In genomic region chr11:105181521-105181920, GRCh38 we compare ENCODE assay signal across 16 cellular contexts. TPM values are rescaled to one million over a fixed set of nuclear protein-coding genes. Genes with fewer than 3 reads are reported as not detected.
DNase-seq lines count a peak whose midpoint lies in the region; ATAC-seq and TF ChIP-seq lines count a peak whose summit lies in the region.
"Had no signal": no experiment of that assay in that cellular context is flagged by ENCODE, and none has a peak within 500 bp of the region (broad histone marks: within the 10 kb centered on the region; RNA-seq: fewer than 3 reads in every experiment).

No MANE protein-coding gene starts in this region.

- H3K4me2 ChIP-seq in OCI-LY3 (ENCODE audit: low read length) (peak overlapping the region; percentile 58), fibroblast of lung (ENCODE audit: extremely low read depth, insufficient read depth, low read length) (no peak overlapping the region)

- H3K27ac ChIP-seq in OCI-LY3 (ENCODE audit: low read length) (peak overlapping the region; percentile 77), fibroblast of lung (ENCODE audit: insufficient read depth, low read length) (no peak overlapping the region), neutrophil (peak overlapping the region; percentile 89)
- H3K27ac ChIP-seq: parathyroid adenoma had no signal

- ATAC-seq in GM21390 (IDR thresholded peaks at IDR 0.05; ENCODE audit: unreplicated experiment): no peak

- no peaks in the 10 kb centered on the region for H3K27me3 ChIP-seq in OCI-LY3 (ENCODE audit: low read depth, low read length)
- no peaks in the 10 kb centered on the region for H3K27me3 ChIP-seq in fibroblast of lung (ENCODE audit: control insufficient read depth, insufficient read depth, low read length)
- no peaks in the 10 kb centered on the region for H3K27me3 ChIP-seq in neutrophil

- no peaks in the 10 kb centered on the region for H3K36me3 ChIP-seq in OCI-LY3 (replicated peaks; ENCODE audit: low read depth, low read length)
- H3K36me3 ChIP-seq in fibroblast of lung (ENCODE audit: control insufficient read depth, insufficient read depth, low read length): no peaks in the 10 kb centered on the region
- H3K36me3 ChIP-seq in neutrophil: no peaks in the 10 kb centered on the region

- DNase-seq in GF-D8 (lab: John Stamatoyannopoulos, UW) (peak; percentile 99), fibroblast of lung (ENCODE audit: low read depth in 2 of 2) (peak; percentile 13 to 70), foreskin melanocyte (no peak), NCI-H2107 treated with DMSO at 0.1 percent for 48 hours (lab: John Stamatoyannopoulos, UW; ENCODE audit: unreplicated experiment) (no peak)
- DNase-seq in activated CD8-positive, alpha-beta memory T cell treated with anti-CD3 and anti-CD28 coated beads for 24 hours: no peak
- DNase-seq: activated CD4-positive, alpha-beta memory T cell treated with anti-CD3 and anti-CD28 coated beads, Interleukin-2, amount 10 ng/mL, durations not matched to agents 7 days and 5 days; CD8-positive, alpha-beta memory T cell; NCI-H1092; NK-92 treated with Interleukin-12 subunit alpha and Interleukin-12 subunit beta, amount 100 ng/mL, for 24 hours had no signal

- H3K4me3 ChIP-seq in OCI-LY3 (ENCODE audit: low read length) (no peak overlapping the region), fibroblast of lung (replicated peaks in 1 of 4; ENCODE audit: control extremely low read depth in 1 of 4, insufficient read depth in 1 of 4, low read depth in 3 of 4, low read length in 4 of 4) (no peak overlapping the region), neutrophil (ENCODE audit: low read depth in 1 of 2, low read length in 1 of 2) (peak overlapping the region; percentile 12 to 45)

- no peak for TF ChIP-seq CTCF in OCI-LY3 (IDR thresholded peaks at IDR 0.05; ENCODE audit: low read depth, low read length)
- no peak for TF ChIP-seq CTCF in fibroblast of lung (conservative IDR thresholded peaks at IDR 0.05 in 1 of 2, IDR thresholded peaks at IDR 0.05 in 1 of 2; ENCODE audit: low read depth in 1 of 2, low read length in 2 of 2)
- no peak for TF ChIP-seq CTCF in neutrophil (IDR thresholded peaks at IDR 0.05)

- H4K20me1 ChIP-seq in OCI-LY3 (ENCODE audit: insufficient read depth, low read length) (no peaks in the 10 kb centered on the region), fibroblast of lung (ENCODE audit: control insufficient read depth, extremely low read depth, insufficient read depth, low read length) (no peaks in the 10 kb centered on the region)

- H3K9me3 ChIP-seq in OCI-LY3 (ENCODE audit: insufficient read depth, low read length) (no peaks in the 10 kb centered on the region), fibroblast of lung (ENCODE audit: control insufficient read depth, insufficient read depth, low read depth, low read length) (no peaks in the 10 kb centered on the region), neutrophil (no peaks in the 10 kb centered on the region)

- H3K4me1 ChIP-seq in OCI-LY3 (ENCODE audit: low read length) (peaks cover 14% of the 10 kb centered on the region), fibroblast of lung (ENCODE audit: control insufficient read depth, extremely low read depth, insufficient read depth, low read length) (peaks cover 6% of the 10 kb centered on the region), neutrophil (ENCODE audit: control insufficient read depth in 1 of 2, insufficient read depth in 1 of 2, low read depth in 1 of 2, low read length in 1 of 2) (peaks cover 37 to 47% of the 10 kb centered on the region in 2 experiments)
- H3K4me1 ChIP-seq: parathyroid adenoma had no signal

- H2AFZ ChIP-seq in OCI-LY3 (ENCODE audit: low read depth, low read length): peak overlapping the region; percentile 80
- no peak overlapping the region for H2AFZ ChIP-seq in fibroblast of lung (ENCODE audit: low read length)
- H2AFZ ChIP-seq: parathyroid adenoma had no signal

- H3K9ac ChIP-seq in OCI-LY3 (ENCODE audit: low read length) (peak overlapping the region; percentile 32), fibroblast of lung (ENCODE audit: insufficient read depth, low read length) (no peak overlapping the region)
- H3K9ac ChIP-seq: parathyroid adenoma had no signal

- no peaks in the 10 kb centered on the region for H3K79me2 ChIP-seq in OCI-LY3 (ENCODE audit: low read length)
- no peaks in the 10 kb centered on the region for H3K79me2 ChIP-seq in fibroblast of lung (ENCODE audit: control insufficient read depth, insufficient read depth, low read length)
- H3K79me2 ChIP-seq: parathyroid adenoma had no signal

RNA-seq across cellular contexts. Expression of gene CARD18, which starts 42.0 kb away (rescaled TPM):
- not detected in 2 replicates for total RNA-seq in fibroblast of lung
- polyA plus RNA-seq in fibroblast of lung: not detected in 2 replicates
- polyA plus RNA-seq in fibroblast of lung (2012): not detected in 2 replicates
- polyA minus RNA-seq in fibroblast of lung (ENCODE audit: low replicate concordance): not detected in 2 replicates
- total RNA-seq: activated CD4-positive, alpha-beta memory T cell treated with anti-CD3 and anti-CD28 coated beads, Interleukin-2, amount 10 ng/mL, durations not matched to agents 7 days and 5 days; CD8-positive, alpha-beta memory T cell; liver; subcutaneous adipose tissue; T-helper 1 cell treated with Interleukin-12 subunit alpha and Interleukin-12 subunit beta and Interleukin-4 antibody, amounts not matched to agents 30 ng/mL and 1 ng/mL, for 36 hours had no signal
- polyA plus RNA-seq: CD8-positive, alpha-beta memory T cell; liver had no signal

Comparison
In these comparisons a context has a peak if more than half of its experiments do, and no peak if none do; other contexts are left out.
1. DNase-seq: peak in GF-D8 (single experiment) and fibroblast of lung (2 of 2); none in foreskin melanocyte (single experiment), NCI-H2107 treated with DMSO at 0.1 percent for 48 hours (single experiment) and activated CD8-positive, alpha-beta memory T cell treated with anti-CD3 and anti-CD28 coated beads for 24 hours (single experiment).
2. H3K4me3 ChIP-seq: peak in neutrophil (2 of 2); none in OCI-LY3 (single experiment) and fibroblast of lung (0 of 4).